1 cellular context compared by ENCODE assay signal in genomic region chr16:68227183-68227793, GRCh38.
TF ChIP-seq lines count a peak whose summit lies in the region.

No MANE protein-coding gene starts in this region.

TF ChIP-seq in IMR-90, 13 proteins besides CTCF, POLR2A, EP300 and RAD21 (continued from another document):
- TF ChIP-seq ELK1 (IDR thresholded peaks at IDR 0.05; ENCODE audit: borderline replicate concordance, low read depth, low read length) (no peak), MXI1 (IDR thresholded peaks at IDR 0.05; ENCODE audit: borderline replicate concordance, low read depth, low read length) (no peak), CEBPB (IDR thresholded peaks at IDR 0.05; ENCODE audit: low read depth, low read length) (no peak), BHLHE40 (IDR thresholded peaks at IDR 0.05; ENCODE audit: low read depth, low read length) (no peak), NFE2L2 (IDR thresholded peaks at IDR 0.05; ENCODE audit: low read depth, low read length) (no peak), RCOR1 (IDR thresholded peaks at IDR 0.05; ENCODE audit: insufficient replicate concordance, low read length) (no peak), MAFK (IDR thresholded peaks at IDR 0.05; ENCODE audit: low read depth, low read length) (no peak), MAZ (IDR thresholded peaks at IDR 0.05; ENCODE audit: borderline replicate concordance, low read depth, low read length) (no peak), SMC3 (IDR thresholded peaks at IDR 0.05; ENCODE audit: low read depth, low read length) (no peak), RFX5 (IDR thresholded peaks at IDR 0.05; ENCODE audit: low read depth, low read length) (no peak), FOS (IDR thresholded peaks at IDR 0.05; ENCODE audit: low read depth, low read length) (no peak)
